In genomic region chr21:42298657-42299056, GRCh38 we compare ENCODE assay signal across 2 cellular contexts.
TF ChIP-seq lines count a peak whose summit lies in the region.

No MANE protein-coding gene starts in this region.

TF ChIP-seq in WTC11, 78 proteins besides CTCF, POLR2A, EP300 and RAD21:
- no peak for TF ChIP-seq ZNF219 (CRISPR knock-in tag; IDR thresholded peaks at IDR 0.05; ENCODE audit: borderline replicate concordance)

TF ChIP-seq in HepG2, 621 proteins besides CTCF, POLR2A, EP300 and RAD21:
- TF ChIP-seq POGZ (CRISPR knock-in tag; IDR thresholded peaks at IDR 0.05) (no peak), ZBTB39 (CRISPR knock-in tag; IDR thresholded peaks at IDR 0.05) (no peak), ZNF253 (CRISPR knock-in tag; IDR thresholded peaks at IDR 0.05; ENCODE audit: borderline replicate concordance) (no peak), NCOA5 (CRISPR knock-in tag; IDR thresholded peaks at IDR 0.05) (no peak), SIX1 (CRISPR knock-in tag; IDR thresholded peaks at IDR 0.05; ENCODE audit: borderline replicate concordance) (no peak), PRPF4 (IDR thresholded peaks at IDR 0.05; ENCODE audit: low read depth, low read length, poor library complexity, severe bottlenecking) (no peak), NAIF1 (CRISPR knock-in tag; IDR thresholded peaks at IDR 0.05; ENCODE audit: borderline replicate concordance) (no peak)
